ENCODE assay signal across 28 cellular contexts in genomic region chr9:71521132-71521531, GRCh38.
"Had no signal": no experiment of that assay in that cellular context is flagged by ENCODE, and none has a peak within 500 bp of the region (broad histone marks: within the 10 kb centered on the region; RNA-seq: fewer than 3 reads in every experiment).

No MANE protein-coding gene starts in this region.

- DNase-seq: natural killer cell; occipital lobe; ovary; posterior cingulate gyrus; psoas muscle; right cardiac atrium; spleen; stimulated activated CD4-positive, alpha-beta T cell treated with anti-CD3 and anti-CD28 coated beads, Interleukin-12 subunit alpha, Interleukin-12 subunit beta, amount 100 ng/mL, for 4 hours; stimulated activated CD4-positive, alpha-beta T cell treated with anti-CD3 and anti-CD28 coated beads, Interleukin-1b, Interleukin-23, amount 100 ng/mL, for 48 hours; stimulated activated CD4-positive, alpha-beta T cell treated with anti-CD3 and anti-CD28 coated beads, Interleukin-4, amount 100 ng/mL, for 1 hour; stimulated activated CD4-positive, alpha-beta T cell treated with anti-CD3 and anti-CD28 coated beads, Interleukin-4, amount 100 ng/mL, for 4 hours; stimulated activated CD8-positive, alpha-beta memory T cell treated with anti-CD3 and anti-CD28 coated beads, Interleukin-4, amount 100 ng/mL, for 48 hours; stimulated activated naive CD4-positive, alpha-beta T cell; stimulated activated naive CD8-positive, alpha-beta T cell treated with anti-CD3 and anti-CD28 coated beads, Interleukin-15, amount 100 ng/mL, for 72 hours; stimulated activated naive CD8-positive, alpha-beta T cell treated with anti-CD3 and anti-CD28 coated beads, Interleukin-15, Interleukin-2, amounts not matched to agents 100 U/mL and 50 U/mL, for 24 hours; thyroid gland; trophoblast cell; upper lobe of left lung had no signal

- FAIRE-seq: urothelium cell line had no signal

- H3K27ac ChIP-seq: neural progenitor cell, ovary, parathyroid adenoma, psoas muscle, skin epidermis, spleen, thoracic aorta, thyroid gland, tibial nerve, upper lobe of left lung, vagina had no signal

- H3K4me1 ChIP-seq: parathyroid adenoma, psoas muscle, thyroid gland, upper lobe of left lung had no signal

- H3K36me3 ChIP-seq: neural progenitor cell, ovary, spleen, thoracic aorta, thyroid gland, tibial nerve, upper lobe of left lung, vagina had no signal

- H3K9me3 ChIP-seq: ovary, psoas muscle, spleen, thoracic aorta, thyroid gland, tibial nerve, upper lobe of left lung, vagina had no signal

- H3K4me2 ChIP-seq: neural progenitor cell, smooth muscle cell had no signal

- ATAC-seq: natural killer cell; psoas muscle; right cardiac atrium; sciatic nerve; stimulated activated memory B cell treated with anti-CD40 and anti-IgM and Interleukin-4, amounts not matched to agents 10 μg/mL and 1 μg/mL and 100 μg/mL, for 72 hours; stimulated activated naive CD8-positive, alpha-beta T cell treated with anti-CD3 and anti-CD28 coated beads, Interleukin-15, amount 100 ng/mL, for 72 hours; stimulated activated naive CD8-positive, alpha-beta T cell treated with anti-CD3 and anti-CD28 coated beads, Interleukin-15, Interleukin-2, amounts not matched to agents 100 U/mL and 50 U/mL, for 24 hours had no signal

- H3K27me3 ChIP-seq: neural progenitor cell, ovary, spleen, thyroid gland, tibial nerve, upper lobe of left lung, vagina had no signal

- H3K79me2 ChIP-seq: parathyroid adenoma had no signal

- H3K4me3 ChIP-seq: neural progenitor cell, ovary, psoas muscle, skin epidermis, smooth muscle cell, spleen, thoracic aorta, thyroid gland, tibial nerve, upper lobe of left lung, vagina had no signal

- H3K9ac ChIP-seq: neural progenitor cell, parathyroid adenoma had no signal

- H2AFZ ChIP-seq: neural progenitor cell, parathyroid adenoma had no signal
